1 cellular context compared by ENCODE assay signal in genomic region chr6:14095444-14095843, GRCh38.
TF ChIP-seq lines count a peak whose summit lies in the region.

No MANE protein-coding gene starts in this region.

TF ChIP-seq in GM12878, 131 proteins besides CTCF, POLR2A, EP300 and RAD21 (continued from another document and continues in another):
- TF ChIP-seq NKRF (conservative IDR thresholded peaks at IDR 0.05) = 0 out of 2 replicates have a peak, but pooled peaks have one; percentile 28
- TF ChIP-seq ZNF207 (IDR thresholded peaks at IDR 0.05; ENCODE audit: borderline replicate concordance) = no peak
- no peak for TF ChIP-seq NFXL1 (IDR thresholded peaks at IDR 0.05; ENCODE audit: borderline replicate concordance)
- no peak for TF ChIP-seq IRF3 (IDR thresholded peaks at IDR 0.05)
- TF ChIP-seq, protein P1, sequence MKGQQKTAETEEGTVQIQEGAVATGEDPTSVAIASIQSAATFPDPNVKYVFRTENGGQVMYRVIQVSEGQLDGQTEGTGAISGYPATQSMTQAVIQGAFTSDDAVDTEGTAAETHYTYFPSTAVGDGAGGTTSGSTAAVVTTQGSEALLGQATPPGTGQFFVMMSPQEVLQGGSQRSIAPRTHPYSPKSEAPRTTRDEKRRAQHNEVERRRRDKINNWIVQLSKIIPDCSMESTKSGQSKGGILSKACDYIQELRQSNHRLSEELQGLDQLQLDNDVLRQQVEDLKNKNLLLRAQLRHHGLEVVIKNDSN (IDR thresholded peaks at IDR 0.05; ENCODE audit: borderline replicate concordance, extremely low read length, insufficient read depth, low read depth, low read length) = no peak
- no peak for TF ChIP-seq MYB (IDR thresholded peaks at IDR 0.05; ENCODE audit: borderline replicate concordance, low read depth, low read length)
- TF ChIP-seq DPF2 (IDR thresholded peaks at IDR 0.05) = peak; percentile 93
- TF ChIP-seq, protein P2, sequence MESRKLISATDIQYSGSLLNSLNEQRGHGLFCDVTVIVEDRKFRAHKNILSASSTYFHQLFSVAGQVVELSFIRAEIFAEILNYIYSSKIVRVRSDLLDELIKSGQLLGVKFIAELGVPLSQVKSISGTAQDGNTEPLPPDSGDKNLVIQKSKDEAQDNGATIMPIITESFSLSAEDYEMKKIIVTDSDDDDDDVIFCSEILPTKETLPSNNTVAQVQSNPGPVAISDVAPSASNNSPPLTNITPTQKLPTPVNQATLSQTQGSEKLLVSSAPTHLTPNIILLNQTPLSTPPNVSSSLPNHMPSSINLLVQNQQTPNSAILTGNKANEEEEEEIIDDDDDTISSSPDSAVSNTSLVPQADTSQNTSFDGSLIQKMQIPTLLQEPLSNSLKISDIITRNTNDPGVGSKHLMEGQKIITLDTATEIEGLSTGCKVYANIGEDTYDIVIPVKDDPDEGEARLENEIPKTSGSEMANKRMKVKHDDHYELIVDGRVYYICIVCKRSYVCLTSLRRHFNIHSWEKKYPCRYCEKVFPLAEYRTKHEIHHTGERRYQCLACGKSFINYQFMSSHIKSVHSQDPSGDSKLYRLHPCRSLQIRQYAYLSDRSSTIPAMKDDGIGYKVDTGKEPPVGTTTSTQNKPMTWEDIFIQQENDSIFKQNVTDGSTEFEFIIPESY (IDR thresholded peaks at IDR 0.05) = no peak
- TF ChIP-seq ZNF687 (IDR thresholded peaks at IDR 0.05) = peak; percentile 89
- no peak for TF ChIP-seq CBX3 (IDR thresholded peaks at IDR 0.05; ENCODE audit: borderline replicate concordance, low read depth)
- no peak for TF ChIP-seq SIX5 (IDR thresholded peaks at IDR 0.05; ENCODE audit: low read depth, low read length, severe bottlenecking)
- TF ChIP-seq NR2C1 (IDR thresholded peaks at IDR 0.05) = no peak
- no peak for TF ChIP-seq SUPT20H (IDR thresholded peaks at IDR 0.05; ENCODE audit: borderline replicate concordance, control insufficient read depth, low read depth, low read length)
- TF ChIP-seq YY1 (IDR thresholded peaks at IDR 0.05; ENCODE audit: low read depth, low read length) = 0 out of 2 replicates have a peak, but pooled peaks have one; percentile 31
- TF ChIP-seq ZBTB40 (IDR thresholded peaks at IDR 0.05; ENCODE audit: borderline replicate concordance) = no peak
- TF ChIP-seq BRCA1 (IDR thresholded peaks at IDR 0.05; ENCODE audit: low read depth, low read length) = no peak
- no peak for TF ChIP-seq REST (IDR thresholded peaks at IDR 0.05; ENCODE audit: low read depth, low read length)
- no peak for TF ChIP-seq RB1 (IDR thresholded peaks at IDR 0.05; ENCODE audit: borderline replicate concordance)
- no peak for TF ChIP-seq SRF (IDR thresholded peaks at IDR 0.05; ENCODE audit: low read depth in 2 of 2, low read length in 2 of 2)
- peak; percentile 65 for TF ChIP-seq ATF7 (IDR thresholded peaks at IDR 0.05; ENCODE audit: low read depth)
- TF ChIP-seq MEF2A (IDR thresholded peaks at IDR 0.05; ENCODE audit: insufficient read depth, low read depth, low read length) = 0 out of 2 replicates have a peak, but pooled peaks have one; percentile 37
- TF ChIP-seq BMI1 (IDR thresholded peaks at IDR 0.05; ENCODE audit: borderline replicate concordance) = no peak
- no peak for TF ChIP-seq IRF5 (IDR thresholded peaks at IDR 0.05; ENCODE audit: borderline replicate concordance)
- TF ChIP-seq SPI1 (IDR thresholded peaks at IDR 0.05; ENCODE audit: borderline replicate concordance, insufficient read depth, low read depth, low read length) = peak; percentile 23; the same call in 1 of the 2 replicates
- TF ChIP-seq YBX1 (IDR thresholded peaks at IDR 0.05) = no peak
- no peak for TF ChIP-seq FOXK2 (IDR thresholded peaks at IDR 0.05)
- no peak for TF ChIP-seq BACH1 (IDR thresholded peaks at IDR 0.05; ENCODE audit: borderline replicate concordance)
- TF ChIP-seq PAX5 (IDR thresholded peaks at IDR 0.05; ENCODE audit: borderline replicate concordance, low read depth, low read length) = peak; percentile 97
- TF ChIP-seq STAT1 (conservative IDR thresholded peaks at IDR 0.05) = no peak
- no peak for TF ChIP-seq ZSCAN29 (IDR thresholded peaks at IDR 0.05)
- 0 out of 2 replicates have a peak, but pooled peaks have one; percentile 27 for TF ChIP-seq NBN (IDR thresholded peaks at IDR 0.05)
- TF ChIP-seq BCL11A (IDR thresholded peaks at IDR 0.05; ENCODE audit: low read depth, low read length) = peak; percentile 49; the same call in 1 of the 2 replicates
- TF ChIP-seq SREBF2 (IDR thresholded peaks at IDR 0.05; ENCODE audit: low read length) = no peak
- peak; percentile 90 for TF ChIP-seq IKZF1 (conservative IDR thresholded peaks at IDR 0.05)
- peak; percentile 37 for TF ChIP-seq MEF2B (IDR thresholded peaks at IDR 0.05; ENCODE audit: partially characterized antibody, poor library complexity, severe bottlenecking)
- TF ChIP-seq CBFB (IDR thresholded peaks at IDR 0.05; ENCODE audit: low read depth) = peak; percentile 79
- TF ChIP-seq SIN3A (IDR thresholded peaks at IDR 0.05; ENCODE audit: low read depth, low read length) = 0 out of 2 replicates have a peak, but pooled peaks have one; percentile 24
- no peak for TF ChIP-seq JUND (IDR thresholded peaks at IDR 0.05; ENCODE audit: low read depth, low read length)
